Comparison of ENCODE assay signal across 15 cellular contexts in genomic region chr9:84338792-84339191, GRCh38. TPM values are rescaled to one million over a fixed set of nuclear protein-coding genes. Genes with fewer than 3 reads are reported as not detected.
DNase-seq lines count a peak whose midpoint lies in the region; ATAC-seq and TF ChIP-seq lines count a peak whose summit lies in the region.
"Had no signal": no experiment of that assay in that cellular context is flagged by ENCODE, and none has a peak within 500 bp of the region (broad histone marks: within the 10 kb centered on the region; RNA-seq: fewer than 3 reads in every experiment).

No MANE protein-coding gene starts in this region.

- TF ChIP-seq CTCF in cardiac muscle cell (IDR thresholded peaks at IDR 0.05; ENCODE audit: low read depth, low read length), result no peak
- no peak for TF ChIP-seq CTCF in left ventricle myocardium inferior (IDR thresholded peaks at IDR 0.05; ENCODE audit: borderline replicate concordance)
- no peak for TF ChIP-seq CTCF in colonic mucosa (IDR thresholded peaks at IDR 0.05)
- no peak for TF ChIP-seq CTCF in dorsolateral prefrontal cortex (IDR thresholded peaks at IDR 0.05 in 54 of 56, conservative IDR thresholded peaks at IDR 0.05 in 2 of 56; ENCODE audit: low read depth in 1 of 56, partially characterized antibody in 56 of 56)

- H3K27me3 ChIP-seq in cardiac muscle cell (no peaks in the 10 kb centered on the region), left ventricle myocardium inferior (ENCODE audit: low read depth) (no peaks in the 10 kb centered on the region), colonic mucosa (no peaks in the 10 kb centered on the region), dorsolateral prefrontal cortex (peaks cover 0 to 5% (median 0%) of the 10 kb centered on the region in 45 donors)
- H3K27me3 ChIP-seq: BLaER1 had no signal

- H3K9me3 ChIP-seq in cardiac muscle cell (ENCODE audit: low read depth) (no peaks in the 10 kb centered on the region), left ventricle myocardium inferior (replicated peaks) (no peaks in the 10 kb centered on the region), colonic mucosa (no peaks in the 10 kb centered on the region)
- H3K9me3 ChIP-seq: BLaER1 had no signal

- H3K36me3 ChIP-seq in cardiac muscle cell (no peaks in the 10 kb centered on the region), left ventricle myocardium inferior (no peaks in the 10 kb centered on the region), colonic mucosa (no peaks in the 10 kb centered on the region)
- H3K36me3 ChIP-seq: BLaER1 had no signal

- H3K4me1 ChIP-seq in cardiac muscle cell (ENCODE audit: low read depth), result peaks cover 39% of the 10 kb centered on the region
- peaks cover 28% of the 10 kb centered on the region for H3K4me1 ChIP-seq in left ventricle myocardium inferior
- H3K4me1 ChIP-seq in colonic mucosa, result peaks cover 3% of the 10 kb centered on the region
- H3K4me1 ChIP-seq: BLaER1 had no signal

- no peak for ATAC-seq in GM19035 (IDR thresholded peaks at IDR 0.05; ENCODE audit: unreplicated experiment)
- no peak for ATAC-seq in HG03039 (IDR thresholded peaks at IDR 0.05; ENCODE audit: unreplicated experiment)

- H3K9ac ChIP-seq in colonic mucosa (ENCODE audit: low read depth in 2 of 2, low read length in 2 of 2), result no peak overlapping the region
- H3K9ac ChIP-seq: BLaER1 had no signal

- H3K4me3 ChIP-seq in cardiac muscle cell, result no peak overlapping the region
- no peak overlapping the region for H3K4me3 ChIP-seq in left ventricle myocardium inferior
- H3K4me3 ChIP-seq in colonic mucosa, result no peak overlapping the region
- H3K4me3 ChIP-seq in dorsolateral prefrontal cortex, result no peak overlapping the region
- H3K4me3 ChIP-seq: BLaER1 had no signal

- intact Hi-C loops in left ventricle myocardium inferior (cut with micrococcal nuclease), result no loop called here
- intact Hi-C loops in colonic mucosa (cut with DNase I), result no loop called here
- intact Hi-C loops in dorsolateral prefrontal cortex (cut with DNase I), result no loop called here

- H3K27ac ChIP-seq in cardiac muscle cell (peak overlapping the region; percentile 91), left ventricle myocardium inferior (replicated peaks) (no peak overlapping the region), colonic mucosa (no peak overlapping the region), dorsolateral prefrontal cortex (no peak overlapping the region)
- H3K27ac ChIP-seq: BLaER1 had no signal

- DNase-seq in cardiac muscle cell (ENCODE audit: low read depth in 1 of 2, low spot score in 1 of 2), result no peak
- DNase-seq in left ventricle myocardium inferior, result no peak
- DNase-seq in colonic mucosa, result peak; percentile 51
- peak; percentile 42 for DNase-seq in mucosa of gallbladder (ENCODE audit: low spot score)
- no peak for DNase-seq in dorsolateral prefrontal cortex
- DNase-seq in NCI-H1092 (lab: John Stamatoyannopoulos, UW), result no peak
- DNase-seq: 8988T; CD4-positive, alpha-beta memory T cell; H9 had no signal

RNA-seq across cellular contexts. Expression of gene SLC28A3, which starts 1.8 kb away (rescaled TPM):
- total RNA-seq in cardiac muscle cell (1.0 and 1.5 TPM in 2 replicates), left ventricle myocardium inferior (0.16 TPM), colonic mucosa (1 to 10 TPM; 2.9 to 4.7 TPM), mucosa of gallbladder (9.4 TPM), dorsolateral prefrontal cortex (under 1 TPM in 13 of 120 experiments, not detected in 107; 0.09 to 0.21 (median 0.11) TPM)
- polyA plus RNA-seq in cardiac muscle cell, result 0.70 and 2.1 TPM in 2 replicates
- total RNA-seq: A673; CD4-positive, alpha-beta memory T cell; H1; H9 had no signal
- polyA plus RNA-seq: CD14-positive monocyte; CD4-positive, alpha-beta memory T cell had no signal

Comparison
In these comparisons a context has a peak if more than half of its experiments do, and no peak if none do; other contexts are left out.
1. DNase-seq: peak in colonic mucosa (single experiment) and mucosa of gallbladder (single experiment); none in cardiac muscle cell (0 of 2), left ventricle myocardium inferior (single experiment), dorsolateral prefrontal cortex (0 of 10) and NCI-H1092 (single experiment).